In genomic region chr4:61273237-61273636, GRCh38 we compare ENCODE assay signal across 21 cellular contexts.
DNase-seq lines count a peak whose midpoint lies in the region; ATAC-seq and TF ChIP-seq lines count a peak whose summit lies in the region.
"Had no signal": no experiment of that assay in that cellular context is flagged by ENCODE, and none has a peak within 500 bp of the region (broad histone marks: within the 10 kb centered on the region; RNA-seq: fewer than 3 reads in every experiment).

No MANE protein-coding gene starts in this region.

- H3K27ac ChIP-seq in H9 (ENCODE audit: insufficient read length, low read depth, low read length) (no peak overlapping the region), osteoblast (ENCODE audit: low read depth, low read length) (no peak overlapping the region)
- H3K27ac ChIP-seq: C4-2B, vagina had no signal

- peaks cover 14 to 28% of the 10 kb centered on the region in 2 experiments for H3K4me1 Mint-ChIP-seq in H9
- H3K4me1 Mint-ChIP-seq: activated CD4-positive, alpha-beta T cell treated with anti-CD3 and anti-CD28 coated beads, Interleukin-2, amount 10 ng/mL, durations not matched to agents 24 days and 14 days; naive thymus-derived CD4-positive, alpha-beta T cell had no signal

- no peak for ATAC-seq in HG02970 (IDR thresholded peaks at IDR 0.05; ENCODE audit: low FRiP score, unreplicated experiment)
- ATAC-seq: activated T-cell treated with anti-CD3 and anti-CD28 coated beads, Interleukin-2, amount 50 U/mL, for 4 hours; GM12878; naive thymus-derived CD4-positive, alpha-beta T cell had no signal

- no peaks in the 10 kb centered on the region for H3K79me1 ChIP-seq in H9 (ENCODE audit: insufficient read depth, low read depth, low read length, poor library complexity, severe bottlenecking)

- H3K14ac ChIP-seq in H9 (ENCODE audit: insufficient read depth, low read length): no peak overlapping the region

- H3K4me3 Mint-ChIP-seq in H9: no peak overlapping the region
- H3K4me3 Mint-ChIP-seq: activated CD4-positive, alpha-beta T cell treated with anti-CD3 and anti-CD28 coated beads, Interleukin-2, amount 10 ng/mL, durations not matched to agents 24 days and 14 days; activated T-cell treated with anti-CD3 and anti-CD28 coated beads, Interleukin-2, amount 50 U/mL, for 4 hours; naive thymus-derived CD4-positive, alpha-beta T cell; T-helper 2 cell treated with Interferon-gamma antibody and Interleukin-4, amounts not matched to agents 5 μg/mL and 100 μg/mL, for 36 hours had no signal

- no peaks in the 10 kb centered on the region for H3K27me3 ChIP-seq in H9 (ENCODE audit: insufficient read depth, low read length)
- H3K27me3 ChIP-seq in osteoblast (ENCODE audit: insufficient read depth, low read length): no peaks in the 10 kb centered on the region
- H3K27me3 ChIP-seq: Peyer's patch, vagina had no signal

- no peak overlapping the region for H3K18ac ChIP-seq in H9 (ENCODE audit: insufficient read length, low read depth, low read length)

- H3K9ac ChIP-seq in H9 (ENCODE audit: extremely low read depth, insufficient read length, low read length): no peak overlapping the region

- no peak overlapping the region for H4K8ac ChIP-seq in H9 (replicated peaks; ENCODE audit: insufficient read length, low read depth, low read length)

- no peak overlapping the region for H3K23ac ChIP-seq in H9 (ENCODE audit: insufficient read length, low read depth, low read length)

- H3K27ac Mint-ChIP-seq in H9: no peak overlapping the region; a peak in 1 of 7 replicates
- H3K27ac Mint-ChIP-seq: activated CD4-positive, alpha-beta T cell treated with anti-CD3 and anti-CD28 coated beads, Interleukin-2, amount 10 ng/mL, durations not matched to agents 24 days and 14 days; naive thymus-derived CD4-positive, alpha-beta T cell; T-helper 2 cell treated with Interferon-gamma antibody and Interleukin-4, amounts not matched to agents 5 μg/mL and 100 μg/mL, for 36 hours had no signal

- H3K27me3 Mint-ChIP-seq in H9 (ENCODE audit: low read depth): no peaks in the 10 kb centered on the region
- H3K27me3 Mint-ChIP-seq: activated CD4-positive, alpha-beta T cell treated with anti-CD3 and anti-CD28 coated beads, Interleukin-2, amount 10 ng/mL, durations not matched to agents 24 days and 14 days; naive thymus-derived CD4-positive, alpha-beta T cell had no signal

- no peak overlapping the region for H2BK5ac ChIP-seq in H9 (ENCODE audit: insufficient read length, low read length)

- H3K4me2 ChIP-seq in H9 (ENCODE audit: insufficient read depth, insufficient read length, low read length) (no peak overlapping the region), osteoblast (ENCODE audit: insufficient read depth, low read length) (no peak overlapping the region)

- no peaks in the 10 kb centered on the region for H3K9me3 Mint-ChIP-seq in H9
- H3K9me3 Mint-ChIP-seq: activated CD4-positive, alpha-beta T cell treated with anti-CD3 and anti-CD28 coated beads, Interleukin-2, amount 10 ng/mL, durations not matched to agents 24 days and 14 days had no signal

- H2AFZ ChIP-seq in H9 (ENCODE audit: low read length): no peak overlapping the region
- no peak overlapping the region for H2AFZ ChIP-seq in osteoblast (ENCODE audit: low read length)

- no peak for DNase-seq in H9
- peak; percentile 19 for DNase-seq in OCI-M1 (lab: John Stamatoyannopoulos, UW)
- peak; percentile 37 for DNase-seq in fibroblast of pulmonary artery (ENCODE audit: low read depth)
- DNase-seq in occipital lobe (lab: John Stamatoyannopoulos, UW): peak; percentile 4
- DNase-seq in stimulated activated CD8-positive, alpha-beta memory T cell treated with anti-CD3 and anti-CD28 coated beads, Interleukin-4, amount 100 ng/mL, for 48 hours: no peak
- no peak for DNase-seq in osteoblast (ENCODE audit: insufficient read length, low spot score, missing footprints)
- DNase-seq in HEK293T (ENCODE audit: extremely low spot score): no peak
- DNase-seq: activated CD4-positive, alpha-beta T cell treated with anti-CD3 and anti-CD28 coated beads, Interleukin-2, amount 10 ng/mL, durations not matched to agents 24 days and 14 days; activated T-cell treated with anti-CD3 and anti-CD28 coated beads, Interleukin-2, amount 50 U/mL, for 4 hours; DND-41; effector CD4-positive, alpha-beta T cell; naive thymus-derived CD4-positive, alpha-beta T cell; NCI-H146; NCI-H524; Peyer's patch; stimulated activated CD4-positive, alpha-beta T cell treated with anti-CD3 and anti-CD28 coated beads, Interleukin-4, amount 100 ng/mL, for 1 hour had no signal

- H3K79me2 ChIP-seq in H9 (ENCODE audit: insufficient read depth, low read length): no peaks in the 10 kb centered on the region
- no peaks in the 10 kb centered on the region for H3K79me2 ChIP-seq in osteoblast (ENCODE audit: insufficient read depth, low read length)

- H3K36me3 ChIP-seq in osteoblast (ENCODE audit: insufficient read depth, low read length): no peaks in the 10 kb centered on the region
- H3K36me3 ChIP-seq: Peyer's patch, vagina had no signal

- H3K36me3 Mint-ChIP-seq in H9 (ENCODE audit: insufficient read depth in 1 of 3, low read depth in 3 of 3): no peaks in the 10 kb centered on the region
- H3K36me3 Mint-ChIP-seq: naive thymus-derived CD4-positive, alpha-beta T cell had no signal

- POLR2A ChIA-PET in HEK293T (lab: Yijun Ruan, JAX): no interaction called here

- H3K4me3 ChIP-seq in fibroblast of pulmonary artery (replicated peaks; ENCODE audit: low read depth, low read length): no peak overlapping the region
- no peak overlapping the region for H3K4me3 ChIP-seq in osteoblast (ENCODE audit: insufficient read depth, low read length)
- H3K4me3 ChIP-seq: GM12878, Peyer's patch, vagina had no signal

- no peak overlapping the region for H2BK15ac ChIP-seq in H9 (ENCODE audit: low read depth, low read length)

- H2AK5ac ChIP-seq in H9 (ENCODE audit: insufficient read length, low read length): no peak overlapping the region

- no peak overlapping the region for H2BK20ac ChIP-seq in H9 (ENCODE audit: low read depth, low read length, poor library complexity, severe bottlenecking)

- peak overlapping the region; percentile 29 for H2BK12ac ChIP-seq in H9 (ENCODE audit: insufficient read length, low read depth, low read length)

- H4K91ac ChIP-seq in H9 (ENCODE audit: insufficient read length, low read depth, low read length): no peak overlapping the region

- H3K56ac ChIP-seq in H9 (ENCODE audit: insufficient read length, low read depth, low read length): no peak overlapping the region

- CTCF ChIA-PET in HEK293T (lab: Yijun Ruan, JAX): no interaction called here

- no peaks in the 10 kb centered on the region for H3K9me3 ChIP-seq in H9 (ENCODE audit: control insufficient read depth, low read depth, low read length)
- H3K9me3 ChIP-seq in osteoblast (ENCODE audit: low read depth, low read length): no peaks in the 10 kb centered on the region
- H3K9me3 ChIP-seq: Peyer's patch, vagina had no signal

- no peak overlapping the region for H3T11ph ChIP-seq in H9 (ENCODE audit: low read length)

- no peaks in the 10 kb centered on the region; the same call in 1 of the 2 replicates for H3K4me1 ChIP-seq in H9 (ENCODE audit: insufficient read depth, low read length)
- no peaks in the 10 kb centered on the region for H3K4me1 ChIP-seq in osteoblast (ENCODE audit: insufficient read depth, low read length)
- H3K4me1 ChIP-seq: Peyer's patch, vagina had no signal

- WGBS in H9 (ENCODE audit: extremely low coverage, insufficient read length, low lambda C conversion rate): no CpG with 5 or more reads among the region's 6 CpGs

- no peak overlapping the region for H2BK120ac ChIP-seq in H9 (ENCODE audit: low read depth, low read length, poor library complexity, severe bottlenecking)

- H4K20me1 ChIP-seq in H9 (ENCODE audit: control insufficient read depth, insufficient read depth, insufficient read length) (no peaks in the 10 kb centered on the region), osteoblast (ENCODE audit: insufficient read depth, low read length) (no peaks in the 10 kb centered on the region)

- H3K4ac ChIP-seq in H9 (ENCODE audit: low read depth, low read length): no peak overlapping the region

- TF ChIP-seq CTCF in H9 (conservative IDR thresholded peaks at IDR 0.05) (no peak), fibroblast of pulmonary artery (IDR thresholded peaks at IDR 0.05; ENCODE audit: low read length, missing control alignments) (no peak), osteoblast (IDR thresholded peaks at IDR 0.05; ENCODE audit: extremely low read depth, low read depth, low read length) (no peak)

- no peaks in the 10 kb centered on the region for H3K23me2 ChIP-seq in H9 (ENCODE audit: insufficient read length, low read depth, low read length, poor library complexity, severe bottlenecking)

- no peak overlapping the region for H4K5ac ChIP-seq in H9 (ENCODE audit: insufficient read length, low read depth, low read length)

TF ChIP-seq in HEK293T, 16 proteins besides CTCF, POLR2A, EP300 and RAD21:
- TF ChIP-seq SP1 (IDR thresholded peaks at IDR 0.05) (no peak), NFRKB (IDR thresholded peaks at IDR 0.05) (no peak), LEF1 (IDR thresholded peaks at IDR 0.05; ENCODE audit: borderline replicate concordance) (no peak), ELF4 (IDR thresholded peaks at IDR 0.05) (no peak), SUZ12 (IDR thresholded peaks at IDR 0.05) (no peak), HDGF (IDR thresholded peaks at IDR 0.05; ENCODE audit: borderline replicate concordance) (no peak)
- TF ChIP-seq, protein P1, sequence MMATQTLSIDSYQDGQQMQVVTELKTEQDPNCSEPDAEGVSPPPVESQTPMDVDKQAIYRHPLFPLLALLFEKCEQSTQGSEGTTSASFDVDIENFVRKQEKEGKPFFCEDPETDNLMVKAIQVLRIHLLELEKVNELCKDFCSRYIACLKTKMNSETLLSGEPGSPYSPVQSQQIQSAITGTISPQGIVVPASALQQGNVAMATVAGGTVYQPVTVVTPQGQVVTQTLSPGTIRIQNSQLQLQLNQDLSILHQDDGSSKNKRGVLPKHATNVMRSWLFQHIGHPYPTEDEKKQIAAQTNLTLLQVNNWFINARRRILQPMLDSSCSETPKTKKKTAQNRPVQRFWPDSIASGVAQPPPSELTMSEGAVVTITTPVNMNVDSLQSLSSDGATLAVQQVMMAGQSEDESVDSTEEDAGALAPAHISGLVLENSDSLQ (IDR thresholded peaks at IDR 0.05): no peak

Comparison
In these comparisons a context has a peak if more than half of its experiments do, and no peak if none do; other contexts are left out.
1. DNase-seq: peak in OCI-M1 (single experiment), fibroblast of pulmonary artery (single experiment) and occipital lobe (single experiment); none in H9 (single experiment), stimulated activated CD8-positive, alpha-beta memory T cell treated with anti-CD3 and anti-CD28 coated beads, Interleukin-4, amount 100 ng/mL, for 48 hours (single experiment), osteoblast (single experiment) and HEK293T (single experiment).